In the genomic region with DNA sequence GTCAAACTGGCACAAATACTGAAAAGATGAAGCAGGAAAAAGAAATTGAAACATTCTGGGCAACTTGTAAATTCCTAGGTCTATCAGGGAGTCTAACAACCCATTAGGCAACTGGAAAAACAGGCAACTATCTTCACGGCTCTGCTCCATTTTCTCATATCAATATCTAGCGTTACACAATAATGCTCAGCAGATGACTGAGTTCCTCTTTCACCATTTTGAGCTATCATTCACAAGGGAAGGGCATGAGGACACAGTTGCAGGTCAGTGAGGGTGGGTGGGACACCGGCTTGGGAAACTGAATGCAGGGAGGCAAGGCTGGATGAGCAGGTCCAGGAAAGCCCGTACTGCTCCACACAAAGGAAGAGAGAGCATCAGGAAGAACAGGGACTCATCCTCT, we compare ENCODE assay signal across 1 cellular context.
TF ChIP-seq lines count a peak whose summit lies in the region.

No MANE protein-coding gene starts in this region.

TF ChIP-seq in A549, 52 proteins besides CTCF, POLR2A, EP300 and RAD21 (continued from another document):
- TF ChIP-seq, protein P1, sequence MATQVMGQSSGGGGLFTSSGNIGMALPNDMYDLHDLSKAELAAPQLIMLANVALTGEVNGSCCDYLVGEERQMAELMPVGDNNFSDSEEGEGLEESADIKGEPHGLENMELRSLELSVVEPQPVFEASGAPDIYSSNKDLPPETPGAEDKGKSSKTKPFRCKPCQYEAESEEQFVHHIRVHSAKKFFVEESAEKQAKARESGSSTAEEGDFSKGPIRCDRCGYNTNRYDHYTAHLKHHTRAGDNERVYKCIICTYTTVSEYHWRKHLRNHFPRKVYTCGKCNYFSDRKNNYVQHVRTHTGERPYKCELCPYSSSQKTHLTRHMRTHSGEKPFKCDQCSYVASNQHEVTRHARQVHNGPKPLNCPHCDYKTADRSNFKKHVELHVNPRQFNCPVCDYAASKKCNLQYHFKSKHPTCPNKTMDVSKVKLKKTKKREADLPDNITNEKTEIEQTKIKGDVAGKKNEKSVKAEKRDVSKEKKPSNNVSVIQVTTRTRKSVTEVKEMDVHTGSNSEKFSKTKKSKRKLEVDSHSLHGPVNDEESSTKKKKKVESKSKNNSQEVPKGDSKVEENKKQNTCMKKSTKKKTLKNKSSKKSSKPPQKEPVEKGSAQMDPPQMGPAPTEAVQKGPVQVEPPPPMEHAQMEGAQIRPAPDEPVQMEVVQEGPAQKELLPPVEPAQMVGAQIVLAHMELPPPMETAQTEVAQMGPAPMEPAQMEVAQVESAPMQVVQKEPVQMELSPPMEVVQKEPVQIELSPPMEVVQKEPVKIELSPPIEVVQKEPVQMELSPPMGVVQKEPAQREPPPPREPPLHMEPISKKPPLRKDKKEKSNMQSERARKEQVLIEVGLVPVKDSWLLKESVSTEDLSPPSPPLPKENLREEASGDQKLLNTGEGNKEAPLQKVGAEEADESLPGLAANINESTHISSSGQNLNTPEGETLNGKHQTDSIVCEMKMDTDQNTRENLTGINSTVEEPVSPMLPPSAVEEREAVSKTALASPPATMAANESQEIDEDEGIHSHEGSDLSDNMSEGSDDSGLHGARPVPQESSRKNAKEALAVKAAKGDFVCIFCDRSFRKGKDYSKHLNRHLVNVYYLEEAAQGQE (IDR thresholded peaks at IDR 0.05): no peak
- TF ChIP-seq NFE2L2 (conservative IDR thresholded peaks at IDR 0.05; ENCODE audit: low read length) (no peak), ZSCAN20 (CRISPR knock-in tag; IDR thresholded peaks at IDR 0.05) (no peak), JUNB (IDR thresholded peaks at IDR 0.05) (no peak), SREBF2 (IDR thresholded peaks at IDR 0.05) (no peak), CHD2 (IDR thresholded peaks at IDR 0.05; ENCODE audit: low read length, partially characterized antibody) (no peak), RARB (CRISPR knock-in tag; IDR thresholded peaks at IDR 0.05) (no peak), POLR2AphosphoS2 (conservative IDR thresholded peaks at IDR 0.05; ENCODE audit: low read length) (no peak), HOXB13 (CRISPR knock-in tag; IDR thresholded peaks at IDR 0.05; ENCODE audit: low read depth) (no peak)
- TF ChIP-seq, protein P2, sequence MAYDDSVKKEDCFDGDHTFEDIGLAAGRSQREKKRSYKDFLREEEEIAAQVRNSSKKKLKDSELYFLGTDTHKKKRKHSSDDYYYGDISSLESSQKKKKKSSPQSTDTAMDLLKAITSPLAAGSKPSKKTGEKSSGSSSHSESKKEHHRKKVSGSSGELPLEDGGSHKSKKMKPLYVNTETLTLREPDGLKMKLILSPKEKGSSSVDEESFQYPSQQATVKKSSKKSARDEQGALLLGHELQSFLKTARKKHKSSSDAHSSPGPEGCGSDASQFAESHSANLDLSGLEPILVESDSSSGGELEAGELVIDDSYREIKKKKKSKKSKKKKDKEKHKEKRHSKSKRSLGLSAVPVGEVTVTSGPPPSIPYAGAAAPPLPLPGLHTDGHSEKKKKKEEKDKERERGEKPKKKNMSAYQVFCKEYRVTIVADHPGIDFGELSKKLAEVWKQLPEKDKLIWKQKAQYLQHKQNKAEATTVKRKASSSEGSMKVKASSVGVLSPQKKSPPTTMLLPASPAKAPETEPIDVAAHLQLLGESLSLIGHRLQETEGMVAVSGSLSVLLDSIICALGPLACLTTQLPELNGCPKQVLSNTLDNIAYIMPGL (CRISPR knock-in tag; IDR thresholded peaks at IDR 0.05; ENCODE audit: borderline replicate concordance): no peak
